Comparison of ENCODE assay signal across 8 cellular contexts in the genomic region with DNA sequence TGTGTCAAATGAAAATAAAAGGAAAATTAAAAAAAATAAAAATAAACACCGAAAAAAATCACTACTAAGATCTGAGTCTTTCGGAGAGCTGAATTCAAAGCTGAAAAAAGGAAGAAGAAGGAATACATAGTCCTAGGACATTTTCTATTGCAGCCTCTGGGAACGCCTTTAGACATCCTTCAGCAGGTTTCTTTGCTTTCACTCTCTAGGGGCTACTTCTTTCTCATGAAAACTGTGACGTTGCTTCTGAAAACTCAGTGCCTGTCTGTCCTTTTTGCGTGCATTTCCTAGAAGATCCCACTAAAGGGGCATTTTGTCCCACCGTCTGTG. TPM values are rescaled to one million over a fixed set of nuclear protein-coding genes. Genes with fewer than 3 reads are reported as not detected.
DNase-seq lines count a peak whose midpoint lies in the region; ATAC-seq and TF ChIP-seq lines count a peak whose summit lies in the region.

No MANE protein-coding gene starts in this region.

- peaks cover 65% of the 10 kb centered on the region for H3K4me1 Mint-ChIP-seq in activated CD8-positive, alpha-beta memory T cell treated with anti-CD3 and anti-CD28 coated beads, Interleukin-2, amount 10 ng/mL, durations not matched to agents 7 days and 5 days
- H3K4me1 Mint-ChIP-seq in activated naive CD8-positive, alpha-beta T cell treated with anti-CD3 and anti-CD28 coated beads for 36 hours: peaks cover 58% of the 10 kb centered on the region

- no peak overlapping the region for H2AFZ ChIP-seq in OCI-LY7 (ENCODE audit: low read length)

- H3K27ac ChIP-seq in left lung (peak overlapping the region; percentile 46 to 77), upper lobe of right lung (peak overlapping the region; percentile 80), OCI-LY7 (ENCODE audit: low read depth, low read length, poor library complexity, severe bottlenecking) (no peak overlapping the region)

- no peaks in the 10 kb centered on the region for H3K9me2 ChIP-seq in OCI-LY7 (ENCODE audit: insufficient read depth, low read length)

- intact Hi-C loops in left lung (cut with DNase I) (loop anchor here in 1 of 2 donors (10.0 kb wide), 1 partner anchor 95 kb away; no protein-coding TSS in a partner anchor), upper lobe of right lung (cut with DNase I) (no loop called here), OCI-LY7 (cut with micrococcal nuclease; ENCODE audit: unreplicated experiment) (loop anchor here (10.0 kb wide), 1 partner anchor 295 kb away; no protein-coding TSS in a partner anchor)

- BruUV-seq in OCI-LY7 (replicated peaks; lab: Mats Ljungman, UMichigan): no TSS peak

- H3K9me3 ChIP-seq in left lung (no peaks in the 10 kb centered on the region), upper lobe of right lung (no peaks in the 10 kb centered on the region), OCI-LY7 (ENCODE audit: low read length) (no peaks in the 10 kb centered on the region)

- TF ChIP-seq CTCF in left lung (IDR thresholded peaks at IDR 0.05) (no peak), upper lobe of right lung (IDR thresholded peaks at IDR 0.05) (no peak), OCI-LY7 (conservative IDR thresholded peaks at IDR 0.05; ENCODE audit: low read length) (no peak)

- H3K36me3 ChIP-seq in left lung: no peaks in the 10 kb centered on the region
- no peaks in the 10 kb centered on the region for H3K36me3 ChIP-seq in upper lobe of right lung
- no peaks in the 10 kb centered on the region for H3K36me3 ChIP-seq in OCI-LY7 (ENCODE audit: insufficient read depth, low read length)

- H3K4me1 ChIP-seq in left lung: peaks cover 0 to 15% of the 10 kb centered on the region in 2 donors
- no peaks in the 10 kb centered on the region for H3K4me1 ChIP-seq in upper lobe of right lung
- H3K4me1 ChIP-seq in OCI-LY7 (ENCODE audit: insufficient read depth, low read length, poor library complexity, severe bottlenecking): no peaks in the 10 kb centered on the region

- H3K4me3 ChIP-seq in left lung (peak overlapping the region; percentile 38 to 56), upper lobe of right lung (peak overlapping the region; percentile 62), OCI-LY7 (ENCODE audit: low read depth, low read length, poor library complexity, severe bottlenecking) (no peak overlapping the region)

- H3K27me3 Mint-ChIP-seq in activated CD8-positive, alpha-beta memory T cell treated with anti-CD3 and anti-CD28 coated beads, Interleukin-2, amount 10 ng/mL, durations not matched to agents 7 days and 5 days: no peaks in the 10 kb centered on the region
- H3K27me3 Mint-ChIP-seq in activated naive CD8-positive, alpha-beta T cell treated with anti-CD3 and anti-CD28 coated beads for 36 hours: no peaks in the 10 kb centered on the region

- peak overlapping the region; percentile 94 for H3K4me3 Mint-ChIP-seq in activated CD8-positive, alpha-beta memory T cell treated with anti-CD3 and anti-CD28 coated beads, Interleukin-2, amount 10 ng/mL, durations not matched to agents 7 days and 5 days
- peak overlapping the region; percentile 95 for H3K4me3 Mint-ChIP-seq in activated naive CD8-positive, alpha-beta T cell treated with anti-CD3 and anti-CD28 coated beads for 36 hours

- POLR2A ChIA-PET in OCI-LY7 (lab: Charles Lee): interaction anchor here (0.6 to 0.7 kb wide), 2 partner anchors 35 to 101 kb away, joined by 3 to 4 read pairs; no protein-coding TSS in a partner anchor

- no peaks in the 10 kb centered on the region for H3K27me3 ChIP-seq in left lung
- no peaks in the 10 kb centered on the region for H3K27me3 ChIP-seq in upper lobe of right lung

- peak overlapping the region; percentile 95 for H3K27ac Mint-ChIP-seq in activated CD8-positive, alpha-beta memory T cell treated with anti-CD3 and anti-CD28 coated beads, Interleukin-2, amount 10 ng/mL, durations not matched to agents 7 days and 5 days
- peak overlapping the region; percentile 96 for H3K27ac Mint-ChIP-seq in activated naive CD8-positive, alpha-beta T cell treated with anti-CD3 and anti-CD28 coated beads for 36 hours

- H3K36me3 Mint-ChIP-seq in activated CD8-positive, alpha-beta memory T cell treated with anti-CD3 and anti-CD28 coated beads, Interleukin-2, amount 10 ng/mL, durations not matched to agents 7 days and 5 days: peaks cover 26% of the 10 kb centered on the region
- peaks cover 30% of the 10 kb centered on the region for H3K36me3 Mint-ChIP-seq in activated naive CD8-positive, alpha-beta T cell treated with anti-CD3 and anti-CD28 coated beads for 36 hours

- no peaks in the 10 kb centered on the region for H3K79me2 ChIP-seq in OCI-LY7 (ENCODE audit: insufficient read depth, low read depth, low read length)

- CTCF ChIA-PET in activated CD8-positive, alpha-beta memory T cell treated with anti-CD3 and anti-CD28 coated beads, Interleukin-2, amount 10 ng/mL, durations not matched to agents 7 days and 5 days (lab: Charles Lee): interaction anchor here (1.1 to 5.3 kb wide), 5 partner anchors 21 to 98 kb away, joined by 3 to 60 read pairs (median 14); no protein-coding TSS in a partner anchor
- CTCF ChIA-PET in OCI-LY7 (lab: Charles Lee; ENCODE audit: unreplicated experiment): no interaction called here

- peak; percentile 13 for ATAC-seq in activated CD8-positive, alpha-beta memory T cell treated with anti-CD3 and anti-CD28 coated beads, Interleukin-2, amount 10 ng/mL, durations not matched to agents 7 days and 5 days
- ATAC-seq in HG03066 (IDR thresholded peaks at IDR 0.05; ENCODE audit: low read depth, unreplicated experiment): peak; percentile 34
- ATAC-seq in left lung: peak; percentile 43
- peak; percentile 18 for ATAC-seq in upper lobe of right lung

- DNase-seq in activated CD8-positive, alpha-beta memory T cell treated with anti-CD3 and anti-CD28 coated beads, Interleukin-2, amount 10 ng/mL, durations not matched to agents 7 days and 5 days: no peak
- DNase-seq in activated CD8-positive, alpha-beta memory T cell treated with anti-CD3 and anti-CD28 coated beads for 24 hours: no peak
- DNase-seq in activated naive CD8-positive, alpha-beta T cell treated with anti-CD3 and anti-CD28 coated beads for 36 hours: no peak
- DNase-seq in left lung (no peak), upper lobe of right lung (no peak), OCI-LY7 (ENCODE audit: low spot score) (no peak), cerebellum (ENCODE audit: low spot score) (no peak)

- H4K20me1 ChIP-seq in OCI-LY7 (ENCODE audit: insufficient read depth, low read length): no peaks in the 10 kb centered on the region

- no peak overlapping the region for H3K4me2 ChIP-seq in OCI-LY7 (ENCODE audit: low read length)

- H3K9me3 Mint-ChIP-seq in activated CD8-positive, alpha-beta memory T cell treated with anti-CD3 and anti-CD28 coated beads, Interleukin-2, amount 10 ng/mL, durations not matched to agents 7 days and 5 days (ENCODE audit: low read depth): no peaks in the 10 kb centered on the region
- no peaks in the 10 kb centered on the region for H3K9me3 Mint-ChIP-seq in activated naive CD8-positive, alpha-beta T cell treated with anti-CD3 and anti-CD28 coated beads for 36 hours

RNA-seq across cellular contexts. Expression of a gene that starts 0.7 kb away (rescaled TPM):
- total RNA-seq in activated CD8-positive, alpha-beta memory T cell treated with anti-CD3 and anti-CD28 coated beads, Interleukin-2, amount 10 ng/mL, durations not matched to agents 7 days and 5 days: 100 to 1,000 TPM; 101 to 109 TPM
- 10 to 100 TPM; 80.6 to 81.0 TPM for total RNA-seq in activated naive CD8-positive, alpha-beta T cell treated with anti-CD3 and anti-CD28 coated beads for 36 hours
- total RNA-seq in left lung (1 to 10 TPM; 4.4 to 4.5 TPM), upper lobe of right lung (8.0 TPM), OCI-LY7 (2022) (not detected in 2 replicates), cerebellum (6.4 TPM)
- not detected in 2 replicates for total RNA-seq in OCI-LY7 (2014; rRNA removed; shearing (Covaris generic))
